20 cellular contexts compared by ENCODE assay signal in the genomic region with DNA sequence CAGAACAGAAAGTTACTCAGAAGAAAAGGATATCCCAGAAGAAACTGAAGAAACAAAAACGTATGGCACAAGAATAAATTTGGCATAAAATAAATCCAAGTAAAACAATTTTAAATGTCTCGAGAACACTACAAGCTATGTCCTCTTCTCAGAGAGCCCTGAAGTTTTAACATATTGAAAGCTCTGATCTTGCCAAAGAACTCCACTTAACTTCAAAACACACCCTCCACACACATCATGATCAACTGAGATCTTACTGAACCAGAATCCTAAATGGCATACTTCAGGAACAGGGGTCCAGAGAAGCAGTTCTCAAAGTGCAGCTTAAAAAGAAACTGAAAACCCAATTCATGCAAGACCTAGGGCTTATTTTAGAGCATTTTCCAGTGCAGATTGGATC.
"Had no signal": no experiment of that assay in that cellular context is flagged by ENCODE, and none has a peak within 500 bp of the region (broad histone marks: within the 10 kb centered on the region; RNA-seq: fewer than 3 reads in every experiment).

No MANE protein-coding gene starts in this region.

- FAIRE-seq: HTR-8/SVneo, K562 had no signal

- H3K27ac ChIP-seq: HL-60, KMS-11, RWPE1 had no signal

- H3K4me3 ChIP-seq: K562 had no signal

- H3K9me3 ChIP-seq: SK-N-SH had no signal

- ATAC-seq: K562, Panc1, PC-3 had no signal

- DNase-seq: Kasumi-1, NCI-H1092 treated with DMSO at 0.1 percent for 48 hours, NCI-H1436, NCI-H187, NCI-H2029, NCI-H2081 treated with DMSO at 0.1 percent for 48 hours, NCI-H2227 treated with DMSO at 0.1 percent for 48 hours, NCI-H524, NCI-H526 treated with DMSO at 0.1 percent for 48 hours, NCI-H748 treated with DMSO at 0.1 percent for 48 hours, PC-3, SHP77, SK-N-SH, SW 1271 had no signal
